9 cellular contexts compared by ENCODE assay signal in genomic region chr17:9622961-9623360, GRCh38. TPM values are rescaled to one million over a fixed set of nuclear protein-coding genes. Genes with fewer than 3 reads are reported as not detected.
"Had no signal": no experiment of that assay in that cellular context is flagged by ENCODE, and none has a peak within 500 bp of the region (broad histone marks: within the 10 kb centered on the region; RNA-seq: fewer than 3 reads in every experiment).

No MANE protein-coding gene starts in this region.

- H2AFZ ChIP-seq: GM23338 had no signal

- H3K4me3 ChIP-seq: GM23338 had no signal

- H3K27ac ChIP-seq: KMS-11 had no signal

- FAIRE-seq: H1, H54, HTR-8/SVneo had no signal

- H3K4me2 ChIP-seq: GM23338, KMS-11 had no signal

- ATAC-seq: GM23338 had no signal

- DNase-seq: H9, HCEC 1CT, KBM-7 had no signal

- H3K9ac ChIP-seq: KMS-11 had no signal

RNA-seq across cellular contexts. Expression of gene CFAP52, which starts 46.5 kb away (rescaled TPM):
- total RNA-seq: GM23338, H1, H9, HT-29 had no signal
- polyA plus RNA-seq: GM23338 had no signal
